11 cellular contexts compared by ENCODE assay signal in the genomic region with DNA sequence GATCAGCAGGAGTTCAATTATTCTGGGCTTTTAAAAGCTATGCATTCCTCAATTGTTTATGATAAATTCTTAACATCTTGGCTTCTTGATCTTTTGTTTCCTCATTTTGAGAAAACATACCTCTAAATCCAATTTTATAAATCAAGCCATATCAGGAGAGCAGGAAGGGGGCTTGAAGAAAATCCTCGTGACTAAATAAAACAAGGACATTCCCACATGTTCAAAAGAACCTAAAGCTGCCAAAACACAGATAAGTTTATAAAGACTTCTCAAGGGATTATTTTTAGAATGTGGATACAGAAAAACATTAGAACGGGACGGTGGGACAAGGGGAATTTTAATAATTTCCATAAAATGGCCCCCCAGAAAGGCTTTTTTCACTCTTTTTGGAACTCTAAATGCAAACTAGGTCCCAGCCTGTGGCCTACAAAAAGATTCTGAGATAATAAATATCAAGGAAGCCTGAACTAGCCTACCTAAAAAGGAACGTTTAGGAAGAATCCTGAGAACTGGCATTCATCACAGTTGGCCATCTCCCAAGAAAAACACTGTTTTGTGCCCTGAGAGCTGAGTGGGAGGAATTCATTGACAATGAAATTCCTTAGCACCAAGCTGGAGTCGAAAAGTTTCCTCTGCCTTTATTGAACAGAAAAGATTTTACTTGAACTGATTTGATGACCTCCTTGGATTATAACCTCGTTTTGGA. TPM values are rescaled to one million over a fixed set of nuclear protein-coding genes. Genes with fewer than 3 reads are reported as not detected.
A peak's percentile ranks its signal among the peaks of the same experiment; 100 is the strongest.
DNase-seq lines count a peak whose midpoint lies in the region; ATAC-seq, FAIRE-seq and TF ChIP-seq lines count a peak whose summit lies in the region.
"Had no signal": no experiment of that assay in that cellular context is flagged by ENCODE, and none has a peak within 500 bp of the region (broad histone marks: within the 10 kb centered on the region; RNA-seq: fewer than 3 reads in every experiment).

No MANE protein-coding gene starts in this region.

- H2AK5ac ChIP-seq in H1 (ENCODE audit: low read depth, low read length): no peak overlapping the region

- TF ChIP-seq CTCF in LNCaP clone FGC (IDR thresholded peaks at IDR 0.05; ENCODE audit: control insufficient read depth, extremely low read depth, insufficient read depth) (no peak), H1 (IDR thresholded peaks at IDR 0.05; ENCODE audit: control extremely low read depth in 1 of 3, insufficient read depth in 1 of 3, low read depth in 1 of 3, low read length in 3 of 3) (no peak), thoracic aorta (IDR thresholded peaks at IDR 0.05) (no peak)

- no peak overlapping the region for H3K9ac ChIP-seq in H1 (replicated peaks in 1 of 4; ENCODE audit: extremely low read depth in 1 of 4, low read depth in 3 of 4, low read length in 3 of 4)

- H3K4me2 ChIP-seq in H1 (ENCODE audit: insufficient read depth in 1 of 2, low read depth in 2 of 2, low read length in 2 of 2): peak overlapping the region in 1 of 2 experiments; percentile 6; a peak in 1 of 4 replicates

- H3K79me1 ChIP-seq in H1 (ENCODE audit: low read depth, low read length): no peaks in the 10 kb centered on the region

- WGBS in H1 (ENCODE audit: extremely low coverage in 1 of 2, insufficient coverage in 1 of 2, insufficient read length in 1 of 2, insufficient replicate concordance in 2 of 2, low coverage in 1 of 2, low lambda C conversion rate in 2 of 2, missing lambda C conversion rate in 1 of 2), 2 experiments: 82% methylated on average over 6 of the region's 6 CpGs; no CpG with 5 or more reads in 1 of the 2 experiments

- no peak overlapping the region for H4K5ac ChIP-seq in H1 (ENCODE audit: insufficient read length, low read depth, low read length)

- no peaks in the 10 kb centered on the region for H3K23me2 ChIP-seq in H1 (ENCODE audit: low read depth, low read length)

- CTCF ChIA-PET in H1 (lab: Charles Lee; ENCODE audit: partially characterized antibody): interaction anchor here (0.6 to 3.1 kb wide), 3 partner anchors 17 to 92 kb away, joined by 3 to 16 read pairs (median 3); no protein-coding TSS in a partner anchor

- no peak for ATAC-seq in thoracic aorta (ENCODE audit: insufficient number of reproducible peaks, low FRiP score, low read depth)
- no peak for ATAC-seq in HG03342 (IDR thresholded peaks at IDR 0.05; ENCODE audit: unreplicated experiment)
- ATAC-seq in HG03196 (IDR thresholded peaks at IDR 0.05; ENCODE audit: unreplicated experiment): no peak
- ATAC-seq in GM21360 (IDR thresholded peaks at IDR 0.05; ENCODE audit: unreplicated experiment): no peak
- ATAC-seq: GM12878 had no signal

- H2BK15ac ChIP-seq in H1 (ENCODE audit: low read length): no peak overlapping the region

- TF ChIP-seq RAD21 in H1 (IDR thresholded peaks at IDR 0.05 in 1 of 2, conservative IDR thresholded peaks at IDR 0.05 in 1 of 2; ENCODE audit: low read depth in 2 of 2, low read length in 2 of 2): no peak

- H3K4me3 ChIP-seq in LNCaP clone FGC (ENCODE audit: low read depth, low read length) (no peak overlapping the region), H1 (ENCODE audit: extremely low read depth in 1 of 4, insufficient read depth in 2 of 4, low read depth in 3 of 4, low read length in 4 of 4) (no peak overlapping the region), thoracic aorta (peak overlapping the region; percentile 37)
- H3K4me3 ChIP-seq: GM12878 had no signal

- H3K4me1 ChIP-seq in H1 (replicated peaks in 1 of 4; ENCODE audit: control insufficient read depth in 3 of 4, insufficient read depth in 4 of 4, low read length in 3 of 4) (no peaks in the 10 kb centered on the region), thoracic aorta (ENCODE audit: control insufficient read depth in 1 of 2, low read depth in 2 of 2) (peaks cover 16 to 27% of the 10 kb centered on the region in 2 donors)

- no peak overlapping the region for H4K91ac ChIP-seq in H1 (replicated peaks; ENCODE audit: insufficient read length, low read length)

- peak; percentile 72 for DNase-seq in LNCaP clone FGC (ENCODE audit: low read depth)
- no peak for DNase-seq in H1 (ENCODE audit: low read depth in 1 of 2, low spot score in 2 of 2)
- DNase-seq in lung microvascular endothelial cell (ENCODE audit: low read depth in 2 of 2): peak; percentile 58 to 92
- no peak for DNase-seq in thoracic aorta (ENCODE audit: low spot score)
- DNase-seq in activated CD4-positive, alpha-beta T cell treated with anti-CD3 and anti-CD28 coated beads, Interleukin-2, amount 50 U/mL, for 1 hour: no peak
- DNase-seq: NCI-H510A treated with DMSO at 0.1 percent for 48 hours had no signal

- POLR2A ChIA-PET in H1 (lab: Charles Lee; ENCODE audit: partially characterized antibody): interaction anchor here (1.1 to 1.4 kb wide), 2 partner anchors 30 kb away, joined by 4 to 6 read pairs; a partner anchor contains a TSS

- H2BK5ac ChIP-seq in H1 (ENCODE audit: low read depth, low read length): no peak overlapping the region

- no peak overlapping the region for H2AFZ ChIP-seq in H1 (ENCODE audit: low read length)

- H2BK20ac ChIP-seq in H1 (ENCODE audit: low read length): no peak overlapping the region

- peak; percentile 19 for FAIRE-seq in H1 (lab: Jason Lieb, UNC)
- FAIRE-seq: GM12878 had no signal

- no peak overlapping the region for H3K23ac ChIP-seq in H1 (ENCODE audit: insufficient read length)

- H3K27ac ChIP-seq in H1 (ENCODE audit: low read depth, low read length) (no peak overlapping the region), thoracic aorta (peak overlapping the region; percentile 72 to 85)

- TF ChIP-seq EP300 in H1 (IDR thresholded peaks at IDR 0.05; ENCODE audit: borderline replicate concordance in 1 of 2, low read depth in 2 of 2, low read length in 2 of 2): no peak

- H3K27me3 ChIP-seq in H1 (replicated peaks in 1 of 4; ENCODE audit: control insufficient read depth in 3 of 4, extremely low read depth in 1 of 4, insufficient read depth in 3 of 4, low read length in 3 of 4) (no peaks in the 10 kb centered on the region), thoracic aorta (replicated peaks; ENCODE audit: insufficient read depth) (no peaks in the 10 kb centered on the region)

- no peak overlapping the region for H3K4ac ChIP-seq in H1 (replicated peaks; ENCODE audit: insufficient read length, low read depth, low read length)

- no peaks in the 10 kb centered on the region for H3K36me3 ChIP-seq in H1 (ENCODE audit: control insufficient read depth in 2 of 4, insufficient read depth in 4 of 4, low read length in 3 of 4)
- peaks cover 19% of the 10 kb centered on the region for H3K36me3 ChIP-seq in thoracic aorta

- H3K56ac ChIP-seq in H1 (replicated peaks; ENCODE audit: insufficient read length, low read depth, low read length): no peak overlapping the region

- no peak overlapping the region for H3K14ac ChIP-seq in H1 (ENCODE audit: insufficient read length)

- no peaks in the 10 kb centered on the region for H3K79me2 ChIP-seq in H1 (ENCODE audit: control insufficient read depth in 1 of 2, insufficient read depth in 2 of 2, low read length in 2 of 2)

- H3K18ac ChIP-seq in H1 (ENCODE audit: extremely low read depth, low read length): no peak overlapping the region

- no peaks in the 10 kb centered on the region for H3K9me3 ChIP-seq in H1 (ENCODE audit: insufficient read depth in 2 of 2, low read depth in 1 of 2, low read length in 1 of 2)
- H3K9me3 ChIP-seq in thoracic aorta: no peaks in the 10 kb centered on the region

- no peaks in the 10 kb centered on the region for H4K20me1 ChIP-seq in H1 (replicated peaks in 1 of 2; ENCODE audit: control insufficient read depth in 1 of 2, insufficient read depth in 2 of 2, low read length in 2 of 2)

- no peak overlapping the region for H2BK120ac ChIP-seq in H1 (replicated peaks; ENCODE audit: low read depth, low read length)

- H2BK12ac ChIP-seq in H1 (ENCODE audit: low read depth, low read length): no peak overlapping the region

- no peak overlapping the region for H4K8ac ChIP-seq in H1 (ENCODE audit: extremely low read depth, insufficient read depth, low read length)

- TF ChIP-seq POLR2A in H1 (IDR thresholded peaks at IDR 0.05; ENCODE audit: control extremely low read depth in 1 of 2, low read depth in 2 of 2, low read length in 2 of 2): no peak

TF ChIP-seq in H1, 55 proteins besides CTCF, POLR2A, EP300 and RAD21:
- TF ChIP-seq EGR1 (IDR thresholded peaks at IDR 0.05; ENCODE audit: borderline replicate concordance, low read depth, low read length) (peak; percentile 33; the same call in 1 of the 2 replicates), FOSL1 (IDR thresholded peaks at IDR 0.05; ENCODE audit: insufficient read depth, low read depth, low read length) (no peak)

RNA-seq across cellular contexts. Expression of a gene that starts 30.1 kb away (rescaled TPM):
- 0.19 TPM in 1 of 2 replicates, not detected in the other for total RNA-seq in H1 (2021; fragmentation: NEBNext Ultra II Directional; extraction: Animal tissue kit (Norgen Biotek cat#: 25700))
- polyA plus RNA-seq in H1 (2011; rRNA removed): 0.30 and 0.47 TPM in 2 replicates
- 0.47 TPM for polyA plus RNA-seq in H1 (2011; cell fraction: cytosol; rRNA removed)
- 0.34 TPM for polyA plus RNA-seq in H1 (2011; cell fraction: nucleus; rRNA removed)
- polyA plus RNA-seq in H1 (2012, experiment 1 of 2): 0.23 to 0.55 TPM (median 0.28 TPM) in 4 replicates
- polyA plus RNA-seq in H1 (2012, experiment 2 of 2): 0.17 TPM
- 0.16 TPM for polyA plus RNA-seq in H1 (2013, experiment 1 of 2)
- 0.15 TPM for polyA plus RNA-seq in H1 (2013, experiment 2 of 2)
- 0.16 TPM in 1 of 2 replicates, not detected in the other for polyA minus RNA-seq in H1 (2011; rRNA and poly(A)+ RNA removed)
- polyA minus RNA-seq in H1 (2011; cell fraction: cytosol; rRNA and poly(A)+ RNA removed): not detected
- not detected for polyA minus RNA-seq in H1 (2011; cell fraction: nucleus; rRNA and poly(A)+ RNA removed)
- not detected in 2 replicates for total RNA-seq in lung microvascular endothelial cell
- total RNA-seq in thoracic aorta: not detected
- total RNA-seq: activated CD8-positive, alpha-beta memory T cell treated with anti-CD3 and anti-CD28 coated beads for 36 hours had no signal

RNA-seq across cellular contexts. Expression of a gene that starts 30.2 kb away (rescaled TPM):
- total RNA-seq in H1 (2021; fragmentation: NEBNext Ultra II Directional; extraction: Animal tissue kit (Norgen Biotek cat#: 25700)): 22.2 and 24.9 TPM in 2 replicates
- polyA plus RNA-seq in H1 (2011; rRNA removed): 2.1 and 4.2 TPM in 2 replicates
- polyA plus RNA-seq in H1 (2011; cell fraction: cytosol; rRNA removed): 5.1 TPM
- polyA plus RNA-seq in H1 (2011; cell fraction: nucleus; rRNA removed): 7.2 TPM
- 8.1 to 12.7 TPM (median 10.7 TPM) in 4 replicates for polyA plus RNA-seq in H1 (2012, experiment 1 of 2)
- 0.58 TPM for polyA plus RNA-seq in H1 (2012, experiment 2 of 2)
- polyA plus RNA-seq in H1 (2013, experiment 1 of 2): 10.9 TPM
- 11.4 TPM for polyA plus RNA-seq in H1 (2013, experiment 2 of 2)
- polyA minus RNA-seq in H1 (2011; rRNA and poly(A)+ RNA removed): 14.3 and 22.5 TPM in 2 replicates
- polyA minus RNA-seq in H1 (2011; cell fraction: cytosol; rRNA and poly(A)+ RNA removed): 7.6 TPM
- 23.7 TPM for polyA minus RNA-seq in H1 (2011; cell fraction: nucleus; rRNA and poly(A)+ RNA removed)
- total RNA-seq in lung microvascular endothelial cell (1.2 and 3.3 TPM in 2 replicates), thoracic aorta (1 to 10 TPM; 1.5 to 4.6 TPM)

Comparison
In these comparisons a context has a peak if more than half of its experiments do, and no peak if none do; other contexts are left out.
1. DNase-seq: peak in LNCaP clone FGC (single experiment) and lung microvascular endothelial cell (2 of 2); none in H1 (0 of 2), thoracic aorta (single experiment) and activated CD4-positive, alpha-beta T cell treated with anti-CD3 and anti-CD28 coated beads, Interleukin-2, amount 50 U/mL, for 1 hour (single experiment).